ENCODE assay signal across 14 cellular contexts in genomic region chr11:97739892-97740782, GRCh38.
A peak's percentile ranks its signal among the peaks of the same experiment; 100 is the strongest.
DNase-seq lines count a peak whose midpoint lies in the region; ATAC-seq and TF ChIP-seq lines count a peak whose summit lies in the region.
"Had no signal": no experiment of that assay in that cellular context is flagged by ENCODE, and none has a peak within 500 bp of the region (broad histone marks: within the 10 kb centered on the region; RNA-seq: fewer than 3 reads in every experiment).

No MANE protein-coding gene starts in this region.

- H3K9me3 ChIP-seq in mesodermal cell (ENCODE audit: control insufficient read depth, low read length) (peaks cover 4% of the 10 kb centered on the region), WERI-Rb-1 (ENCODE audit: severe bottlenecking) (peaks cover 6% of the 10 kb centered on the region)
- H3K9me3 ChIP-seq: thoracic aorta had no signal

- no peaks in the 10 kb centered on the region for H3F3A ChIP-seq in GM23338 (replicated peaks; ENCODE audit: low read depth)

- no peak overlapping the region for H3K4me3 Mint-ChIP-seq in GM23338
- H3K4me3 Mint-ChIP-seq: activated CD8-positive, alpha-beta T cell treated with anti-CD3 and anti-CD28 coated beads, Interleukin-2, amount 10 ng/mL, durations not matched to agents 7 days and 5 days; activated naive CD8-positive, alpha-beta T cell treated with anti-CD3 and anti-CD28 coated beads, Interleukin-2, amount 10 ng/mL, durations not matched to agents 7 days and 5 days had no signal

- H3K9me3 Mint-ChIP-seq in GM23338, result peaks cover 27% of the 10 kb centered on the region

- no peak overlapping the region for H3K4me3 ChIP-seq in GM23338
- H3K4me3 ChIP-seq in mesodermal cell (ENCODE audit: extremely low read depth, insufficient read depth, low read length, poor library complexity, severe bottlenecking), result no peak overlapping the region
- no peak overlapping the region for H3K4me3 ChIP-seq in WERI-Rb-1 (ENCODE audit: low read depth, low read length)
- H3K4me3 ChIP-seq: thoracic aorta had no signal

- DNase-seq in GM23338 (ENCODE audit: low spot score), result no peak
- DNase-seq in NCI-H2081 treated with DMSO at 0.1 percent for 48 hours (lab: John Stamatoyannopoulos, UW), result peak; percentile 8
- DNase-seq in dedifferentiated amniotic fluid mesenchymal stem cell (ENCODE audit: extremely low spot score), result peak; percentile 66
- no peak for DNase-seq in activated T-cell treated with anti-CD3 and anti-CD28 coated beads, Interleukin-2, amount 50 U/mL, for 1 hour
- no peak for DNase-seq in WERI-Rb-1
- DNase-seq: activated CD8-positive, alpha-beta T cell treated with anti-CD3 and anti-CD28 coated beads, Interleukin-2, amount 10 ng/mL, durations not matched to agents 7 days and 5 days; activated naive CD8-positive, alpha-beta T cell treated with anti-CD3 and anti-CD28 coated beads, Interleukin-2, amount 10 ng/mL, durations not matched to agents 7 days and 5 days; DMS79 treated with DMSO at 0.1 percent for 48 hours; erythroblast; NCI-H510A treated with DMSO at 0.1 percent for 48 hours; posterior cingulate gyrus had no signal

- TF ChIP-seq CTCF in GM23338 (conservative IDR thresholded peaks at IDR 0.05; ENCODE audit: low read depth in 2 of 2) (no peak), WERI-Rb-1 (IDR thresholded peaks at IDR 0.05; ENCODE audit: low read depth, low read length) (no peak)

- peaks cover 2% of the 10 kb centered on the region for H3K27me3 Mint-ChIP-seq in GM23338 (ENCODE audit: insufficient read depth, low read depth, poor library complexity)
- H3K27me3 Mint-ChIP-seq: activated naive CD8-positive, alpha-beta T cell treated with anti-CD3 and anti-CD28 coated beads, Interleukin-2, amount 10 ng/mL, durations not matched to agents 7 days and 5 days had no signal

- H3K36me3 ChIP-seq in GM23338 (ENCODE audit: insufficient read depth), result 0 out of 2 replicates have a peak, but pooled peaks cover 5% of the 10 kb centered on the region
- H3K36me3 ChIP-seq in mesodermal cell (ENCODE audit: control insufficient read depth, insufficient read depth, low read length), result no peaks in the 10 kb centered on the region
- no peaks in the 10 kb centered on the region for H3K36me3 ChIP-seq in WERI-Rb-1
- H3K36me3 ChIP-seq: thoracic aorta had no signal

- no peaks in the 10 kb centered on the region for H3K4me1 Mint-ChIP-seq in GM23338
- H3K4me1 Mint-ChIP-seq: activated naive CD8-positive, alpha-beta T cell treated with anti-CD3 and anti-CD28 coated beads, Interleukin-2, amount 10 ng/mL, durations not matched to agents 7 days and 5 days had no signal

- no peak for ATAC-seq in GM23338
- no peak for ATAC-seq in activated CD4-positive, CD25-positive, alpha-beta regulatory T cell treated with anti-CD3 and anti-CD28 coated beads, Interleukin-2, amount 50 U/mL, for 24 hours
- ATAC-seq: activated CD8-positive, alpha-beta T cell treated with anti-CD3 and anti-CD28 coated beads, Interleukin-2, amount 10 ng/mL, durations not matched to agents 7 days and 5 days had no signal

- peak overlapping the region; percentile 63 for H2AFZ ChIP-seq in GM23338

- no peak overlapping the region for H3K4me2 ChIP-seq in GM23338

- H3K27ac ChIP-seq in GM23338 (ENCODE audit: low read depth) (no peak overlapping the region), mesodermal cell (ENCODE audit: low read depth, low read length, severe bottlenecking) (peak overlapping the region; percentile 30), WERI-Rb-1 (no peak overlapping the region)
- H3K27ac ChIP-seq: thoracic aorta had no signal

- H3K27ac Mint-ChIP-seq in GM23338, result no peak overlapping the region
- H3K27ac Mint-ChIP-seq: activated CD8-positive, alpha-beta T cell treated with anti-CD3 and anti-CD28 coated beads, Interleukin-2, amount 10 ng/mL, durations not matched to agents 7 days and 5 days; activated naive CD8-positive, alpha-beta T cell treated with anti-CD3 and anti-CD28 coated beads, Interleukin-2, amount 10 ng/mL, durations not matched to agents 7 days and 5 days had no signal

- peaks cover 17% of the 10 kb centered on the region for H3K9me2 ChIP-seq in GM23338 (ENCODE audit: insufficient read depth)

- H3K27me3 ChIP-seq in GM23338 (ENCODE audit: insufficient read depth) (no peaks in the 10 kb centered on the region), WERI-Rb-1 (ENCODE audit: insufficient read depth, low read depth, severe bottlenecking) (no peaks in the 10 kb centered on the region)

- H3K4me1 ChIP-seq in GM23338 (ENCODE audit: insufficient read depth), result no peaks in the 10 kb centered on the region
- peaks cover 10% of the 10 kb centered on the region for H3K4me1 ChIP-seq in mesodermal cell (ENCODE audit: control insufficient read depth, insufficient read depth, low read length, poor library complexity, severe bottlenecking)

- no peaks in the 10 kb centered on the region for H4K20me1 ChIP-seq in GM23338 (replicated peaks; ENCODE audit: insufficient read depth)

- H3K79me2 ChIP-seq in GM23338 (replicated peaks; ENCODE audit: insufficient read depth), result no peaks in the 10 kb centered on the region

- peaks cover 24% of the 10 kb centered on the region for H3K36me3 Mint-ChIP-seq in GM23338 (ENCODE audit: low read depth)
- H3K36me3 Mint-ChIP-seq: activated naive CD8-positive, alpha-beta T cell treated with anti-CD3 and anti-CD28 coated beads, Interleukin-2, amount 10 ng/mL, durations not matched to agents 7 days and 5 days had no signal

- 80% methylated on average over 1 of the region's 4 CpGs; no CpG with 5 or more reads in 1 of the 2 experiments for WGBS in mesodermal cell (ENCODE audit: insufficient coverage in 2 of 2), 2 experiments

TF ChIP-seq in GM23338, 12 proteins besides CTCF, POLR2A, EP300 and RAD21:
- TF ChIP-seq EZH2 (IDR thresholded peaks at IDR 0.05; ENCODE audit: low read depth, unreplicated experiment), result no peak

Comparison
In these comparisons a context has a peak if more than half of its experiments do, and no peak if none do; other contexts are left out.
1. DNase-seq: peak in NCI-H2081 treated with DMSO at 0.1 percent for 48 hours (single experiment) and dedifferentiated amniotic fluid mesenchymal stem cell (single experiment); none in GM23338 (single experiment), activated T-cell treated with anti-CD3 and anti-CD28 coated beads, Interleukin-2, amount 50 U/mL, for 1 hour (single experiment) and WERI-Rb-1 (single experiment).